ENCODE assay signal across 1 cellular context in the genomic region with DNA sequence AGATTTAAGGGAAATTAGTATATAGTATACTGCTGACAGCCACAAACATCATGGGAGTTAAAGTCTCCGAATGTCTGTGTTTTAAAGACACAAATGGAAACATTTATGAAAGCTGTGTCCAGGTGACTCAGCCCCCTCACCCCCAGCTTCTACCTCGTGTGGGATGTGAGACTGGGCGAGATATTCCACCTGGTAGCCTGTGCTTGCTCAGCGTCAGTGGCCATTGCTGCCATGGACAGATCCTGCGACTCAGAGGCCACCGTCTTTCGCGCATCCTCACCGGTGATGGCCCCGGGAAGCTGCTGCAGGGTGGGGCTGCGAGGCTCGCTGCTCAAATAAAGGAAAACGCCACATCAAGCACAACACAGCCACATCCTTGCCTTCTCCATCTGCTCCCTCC.
TF ChIP-seq lines count a peak whose summit lies in the region.

No MANE protein-coding gene starts in this region.

TF ChIP-seq in WTC11, 78 proteins besides CTCF, POLR2A, EP300 and RAD21 (continued from another document):
- TF ChIP-seq, protein P1, sequence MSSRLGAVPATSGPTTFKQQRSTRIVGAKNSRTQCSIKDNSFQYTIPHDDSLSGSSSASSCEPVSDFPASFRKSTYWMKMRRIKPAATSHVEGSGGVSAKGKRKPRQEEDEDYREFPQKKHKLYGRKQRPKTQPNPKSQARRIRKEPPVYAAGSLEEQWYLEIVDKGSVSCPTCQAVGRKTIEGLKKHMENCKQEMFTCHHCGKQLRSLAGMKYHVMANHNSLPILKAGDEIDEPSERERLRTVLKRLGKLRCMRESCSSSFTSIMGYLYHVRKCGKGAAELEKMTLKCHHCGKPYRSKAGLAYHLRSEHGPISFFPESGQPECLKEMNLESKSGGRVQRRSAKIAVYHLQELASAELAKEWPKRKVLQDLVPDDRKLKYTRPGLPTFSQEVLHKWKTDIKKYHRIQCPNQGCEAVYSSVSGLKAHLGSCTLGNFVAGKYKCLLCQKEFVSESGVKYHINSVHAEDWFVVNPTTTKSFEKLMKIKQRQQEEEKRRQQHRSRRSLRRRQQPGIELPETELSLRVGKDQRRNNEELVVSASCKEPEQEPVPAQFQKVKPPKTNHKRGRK (CRISPR knock-in tag; IDR thresholded peaks at IDR 0.05; ENCODE audit: borderline replicate concordance) = no peak
- TF ChIP-seq, protein P2, sequence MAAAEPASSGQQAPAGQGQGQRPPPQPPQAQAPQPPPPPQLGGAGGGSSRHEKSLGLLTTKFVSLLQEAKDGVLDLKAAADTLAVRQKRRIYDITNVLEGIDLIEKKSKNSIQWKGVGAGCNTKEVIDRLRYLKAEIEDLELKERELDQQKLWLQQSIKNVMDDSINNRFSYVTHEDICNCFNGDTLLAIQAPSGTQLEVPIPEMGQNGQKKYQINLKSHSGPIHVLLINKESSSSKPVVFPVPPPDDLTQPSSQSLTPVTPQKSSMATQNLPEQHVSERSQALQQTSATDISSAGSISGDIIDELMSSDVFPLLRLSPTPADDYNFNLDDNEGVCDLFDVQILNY (CRISPR knock-in tag; IDR thresholded peaks at IDR 0.05) = no peak
- TF ChIP-seq TP53 (CRISPR knock-in tag; IDR thresholded peaks at IDR 0.05) = no peak
- no peak for TF ChIP-seq OVOL2 (CRISPR knock-in tag; IDR thresholded peaks at IDR 0.05; ENCODE audit: borderline replicate concordance)
- no peak for TF ChIP-seq ZBTB21 (CRISPR knock-in tag; IDR thresholded peaks at IDR 0.05; ENCODE audit: borderline replicate concordance)
- TF ChIP-seq FOXP1 (CRISPR knock-in tag; IDR thresholded peaks at IDR 0.05; ENCODE audit: borderline replicate concordance) = no peak
- no peak for TF ChIP-seq SMAD3 (CRISPR knock-in tag; IDR thresholded peaks at IDR 0.05; ENCODE audit: borderline replicate concordance)
- no peak for TF ChIP-seq FOXK1 (CRISPR knock-in tag; IDR thresholded peaks at IDR 0.05)
- TF ChIP-seq, protein P3, sequence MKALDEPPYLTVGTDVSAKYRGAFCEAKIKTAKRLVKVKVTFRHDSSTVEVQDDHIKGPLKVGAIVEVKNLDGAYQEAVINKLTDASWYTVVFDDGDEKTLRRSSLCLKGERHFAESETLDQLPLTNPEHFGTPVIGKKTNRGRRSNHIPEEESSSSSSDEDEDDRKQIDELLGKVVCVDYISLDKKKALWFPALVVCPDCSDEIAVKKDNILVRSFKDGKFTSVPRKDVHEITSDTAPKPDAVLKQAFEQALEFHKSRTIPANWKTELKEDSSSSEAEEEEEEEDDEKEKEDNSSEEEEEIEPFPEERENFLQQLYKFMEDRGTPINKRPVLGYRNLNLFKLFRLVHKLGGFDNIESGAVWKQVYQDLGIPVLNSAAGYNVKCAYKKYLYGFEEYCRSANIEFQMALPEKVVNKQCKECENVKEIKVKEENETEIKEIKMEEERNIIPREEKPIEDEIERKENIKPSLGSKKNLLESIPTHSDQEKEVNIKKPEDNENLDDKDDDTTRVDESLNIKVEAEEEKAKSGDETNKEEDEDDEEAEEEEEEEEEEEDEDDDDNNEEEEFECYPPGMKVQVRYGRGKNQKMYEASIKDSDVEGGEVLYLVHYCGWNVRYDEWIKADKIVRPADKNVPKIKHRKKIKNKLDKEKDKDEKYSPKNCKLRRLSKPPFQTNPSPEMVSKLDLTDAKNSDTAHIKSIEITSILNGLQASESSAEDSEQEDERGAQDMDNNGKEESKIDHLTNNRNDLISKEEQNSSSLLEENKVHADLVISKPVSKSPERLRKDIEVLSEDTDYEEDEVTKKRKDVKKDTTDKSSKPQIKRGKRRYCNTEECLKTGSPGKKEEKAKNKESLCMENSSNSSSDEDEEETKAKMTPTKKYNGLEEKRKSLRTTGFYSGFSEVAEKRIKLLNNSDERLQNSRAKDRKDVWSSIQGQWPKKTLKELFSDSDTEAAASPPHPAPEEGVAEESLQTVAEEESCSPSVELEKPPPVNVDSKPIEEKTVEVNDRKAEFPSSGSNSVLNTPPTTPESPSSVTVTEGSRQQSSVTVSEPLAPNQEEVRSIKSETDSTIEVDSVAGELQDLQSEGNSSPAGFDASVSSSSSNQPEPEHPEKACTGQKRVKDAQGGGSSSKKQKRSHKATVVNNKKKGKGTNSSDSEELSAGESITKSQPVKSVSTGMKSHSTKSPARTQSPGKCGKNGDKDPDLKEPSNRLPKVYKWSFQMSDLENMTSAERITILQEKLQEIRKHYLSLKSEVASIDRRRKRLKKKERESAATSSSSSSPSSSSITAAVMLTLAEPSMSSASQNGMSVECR (CRISPR knock-in tag; IDR thresholded peaks at IDR 0.05; ENCODE audit: borderline replicate concordance) = no peak
- TF ChIP-seq NFE2L1 (CRISPR knock-in tag; IDR thresholded peaks at IDR 0.05) = no peak
- no peak for TF ChIP-seq ZNF263 (CRISPR knock-in tag; IDR thresholded peaks at IDR 0.05; ENCODE audit: low read depth)
- no peak for TF ChIP-seq TEAD4 (CRISPR knock-in tag; IDR thresholded peaks at IDR 0.05)
TF ChIP-seq in WTC11: peak in this region for 0.
